ENCODE assay signal across 13 cellular contexts in genomic region chr7:101386558-101387199, GRCh38. TPM values are rescaled to one million over a fixed set of nuclear protein-coding genes. Genes with fewer than 3 reads are reported as not detected.
DNase-seq lines count a peak whose midpoint lies in the region; ATAC-seq, FAIRE-seq and TF ChIP-seq lines count a peak whose summit lies in the region.
"Had no signal": no experiment of that assay in that cellular context is flagged by ENCODE, and none has a peak within 500 bp of the region (broad histone marks: within the 10 kb centered on the region; RNA-seq: fewer than 3 reads in every experiment).

No MANE protein-coding gene starts in this region.

- peak; percentile 50 to 84; a peak in 5 of 6 replicates for ATAC-seq in A549
- peak; percentile 83 for ATAC-seq in Panc1
- peak; percentile 91 for ATAC-seq in left lobe of liver
- no peak for ATAC-seq in HG03342 (IDR thresholded peaks at IDR 0.05; ENCODE audit: unreplicated experiment)
- ATAC-seq: activated naive CD4-positive, alpha-beta T cell treated with anti-CD3 and anti-CD28 coated beads, Interleukin-2, amount 50 U/mL, for 72 hours had no signal

- no peak for TF ChIP-seq POLR2A in A549 (IDR thresholded peaks at IDR 0.05; ENCODE audit: low read length)

- H3K36me3 ChIP-seq in Panc1 (ENCODE audit: control insufficient read depth, insufficient read depth, low read length): no peaks in the 10 kb centered on the region
- H3K36me3 ChIP-seq in small intestine (ENCODE audit: control insufficient read depth in 2 of 2, insufficient read depth in 2 of 2, low read length in 2 of 2): no peaks in the 10 kb centered on the region
- no peaks in the 10 kb centered on the region for H3K36me3 ChIP-seq in CD4-positive, alpha-beta memory T cell (ENCODE audit: insufficient read depth, low read length)
- H3K36me3 ChIP-seq: esophagus squamous epithelium had no signal

- H3K9me3 Mint-ChIP-seq in CD4-positive, alpha-beta memory T cell: peaks cover 0 to under 1% (median under 1%) of the 10 kb centered on the region in 8 donors
- H3K9me3 Mint-ChIP-seq: activated naive CD4-positive, alpha-beta T cell treated with anti-CD3 and anti-CD28 coated beads, Interleukin-2, amount 50 U/mL, for 72 hours had no signal

- H3K27me3 Mint-ChIP-seq in CD4-positive, alpha-beta memory T cell: peaks cover 5 to 7% of the 10 kb centered on the region in 2 donors

- H3K4me1 ChIP-seq in A549 (no peaks in the 10 kb centered on the region), Panc1 (ENCODE audit: control insufficient read depth, insufficient read depth, low read length) (peaks cover 14% of the 10 kb centered on the region), small intestine (ENCODE audit: control insufficient read depth in 2 of 2, insufficient read depth in 1 of 2, low read depth in 1 of 2, low read length in 1 of 2) (no peaks in the 10 kb centered on the region)
- H3K4me1 ChIP-seq in CD4-positive, alpha-beta memory T cell (ENCODE audit: insufficient read depth, low read length): peaks cover 14% of the 10 kb centered on the region

- no peak for TF ChIP-seq RAD21 in A549 (conservative IDR thresholded peaks at IDR 0.05 in 1 of 2, IDR thresholded peaks at IDR 0.05 in 1 of 2)

- peak in 1 of 2 experiments; percentile 41 for DNase-seq in A549 (ENCODE audit: low read depth in 1 of 2, low spot score in 1 of 2)
- peak; percentile 81 for DNase-seq in Daoy (ENCODE audit: low read depth)
- no peak for DNase-seq in Panc1 (ENCODE audit: low read depth, low spot score)
- DNase-seq in left lobe of liver (ENCODE audit: low spot score): peak; percentile 79
- no peak for DNase-seq in small intestine
- DNase-seq in CD4-positive, alpha-beta memory T cell: no peak
- no peak for DNase-seq in stimulated activated CD4-positive, alpha-beta T cell treated with anti-CD3 and anti-CD28 coated beads, Interleukin-2, amount 100 ng/mL, for 24 hours
- DNase-seq: esophagus squamous epithelium; occipital lobe; stimulated activated naive CD4-positive, alpha-beta T cell treated with Interleukin-2 at 50 U/mL for 16 hours had no signal

- in situ Hi-C loops in Panc1 (cut with HindIII; ENCODE audit: low pct_unique_long_range_greater_than_20kb, low sequenced_read_pairs): no loop called here

- POLR2A ChIA-PET in A549 (lab: Yijun Ruan, JAX): interaction anchor here (1.2 kb wide), 1 partner anchor 65 kb away, joined by 7 read pairs; the partner anchor contains the start of gene IFT22
- POLR2A ChIA-PET in Panc1 (lab: Charles Lee): interaction anchor here (0.6 kb wide), 1 partner anchor 56 kb away, joined by 3 read pairs; no protein-coding TSS in a partner anchor
- POLR2A ChIA-PET in CD4-positive, alpha-beta memory T cell (lab: Charles Lee; ENCODE audit: partially characterized antibody): no interaction called here

- no peak overlapping the region for H3K27ac Mint-ChIP-seq in CD4-positive, alpha-beta memory T cell
- H3K27ac Mint-ChIP-seq: activated naive CD4-positive, alpha-beta T cell treated with anti-CD3 and anti-CD28 coated beads, Interleukin-2, amount 50 U/mL, for 72 hours had no signal

- H3K4me2 ChIP-seq in A549: peak overlapping the region; percentile 38; the same call in 1 of the 3 replicates

- H3K27me3 ChIP-seq in Panc1 (ENCODE audit: control insufficient read depth, insufficient read depth, low read length): no peaks in the 10 kb centered on the region
- peaks cover 0 to 7% of the 10 kb centered on the region in 2 donors for H3K27me3 ChIP-seq in small intestine (ENCODE audit: control insufficient read depth in 2 of 2, insufficient read depth in 2 of 2, low read length in 2 of 2)
- no peaks in the 10 kb centered on the region for H3K27me3 ChIP-seq in CD4-positive, alpha-beta memory T cell (ENCODE audit: insufficient read depth, low read length)

- H3K4me1 Mint-ChIP-seq in CD4-positive, alpha-beta memory T cell: peaks cover 4 to 18% (median 8%) of the 10 kb centered on the region in 4 donors

- no peak for TF ChIP-seq EP300 in A549 (IDR thresholded peaks at IDR 0.05)

- H3K36me3 Mint-ChIP-seq in CD4-positive, alpha-beta memory T cell: no peaks in the 10 kb centered on the region
- H3K36me3 Mint-ChIP-seq: activated naive CD4-positive, alpha-beta T cell treated with anti-CD3 and anti-CD28 coated beads, Interleukin-2, amount 50 U/mL, for 72 hours had no signal

- H3K9me3 ChIP-seq in A549: no peaks in the 10 kb centered on the region
- H3K9me3 ChIP-seq in Panc1 (ENCODE audit: control insufficient read depth, insufficient read depth, low read depth, low read length): no peaks in the 10 kb centered on the region
- H3K9me3 ChIP-seq in small intestine (ENCODE audit: control insufficient read depth, low read depth): no peaks in the 10 kb centered on the region
- H3K9me3 ChIP-seq in CD4-positive, alpha-beta memory T cell (ENCODE audit: control insufficient read depth in 1 of 2, low read length in 2 of 2): no peaks in the 10 kb centered on the region

- 0 out of 6 replicates have a peak overlapping the region, but pooled peaks of 1 of the 2 experiments have one; percentile 29 for H3K27ac ChIP-seq in A549
- H3K27ac ChIP-seq in Panc1 (ENCODE audit: low read length): peak overlapping the region; percentile 65
- no peak overlapping the region for H3K27ac ChIP-seq in small intestine (ENCODE audit: low read depth in 1 of 2, low read length in 1 of 2)
- H3K27ac ChIP-seq in CD4-positive, alpha-beta memory T cell (ENCODE audit: low read depth, low read length): no peak overlapping the region
- H3K27ac ChIP-seq: esophagus squamous epithelium had no signal

- H3K4me3 Mint-ChIP-seq in CD4-positive, alpha-beta memory T cell: no peak overlapping the region

- TF ChIP-seq CTCF in A549 (IDR thresholded peaks at IDR 0.05) (no peak), Panc1 (IDR thresholded peaks at IDR 0.05) (no peak)

- CTCF ChIA-PET in A549 (lab: Yijun Ruan, JAX) (interaction anchor here (0.7 to 4.2 kb wide), 2 partner anchors 22 to 24 kb away, joined by 3 to 18 read pairs; no protein-coding TSS in a partner anchor), Panc1 (lab: Charles Lee) (interaction anchor here (0.7 kb wide), 1 partner anchor 104 kb away, joined by 11 read pairs; no protein-coding TSS in a partner anchor)
- CTCF ChIA-PET in CD4-positive, alpha-beta memory T cell (lab: Charles Lee; ENCODE audit: partially characterized antibody): interaction anchor here (1.3 to 1.6 kb wide), 2 partner anchors 22 to 25 kb away, joined by 6 to 7 read pairs; no protein-coding TSS in a partner anchor

- no peak for FAIRE-seq in A549 (lab: Jason Lieb, UNC)
- FAIRE-seq in small intestine (lab: Jason Lieb, UNC): no peak

- WGBS in A549 (ENCODE audit: missing lambda C conversion rate): 46% methylated on average over 13 of the region's 19 CpGs
- 33 to 42% (median 41%) methylated on average over 19 of the region's 19 CpGs for WGBS in small intestine, 3 donors

- no TSS peak for BruUV-seq in Panc1 (replicated peaks; lab: Mats Ljungman, UMichigan)

- H3K4me3 ChIP-seq in A549: no peak overlapping the region
- H3K4me3 ChIP-seq in Panc1 (ENCODE audit: low read depth in 2 of 2, low read length in 2 of 2): peak overlapping the region; percentile 4 to 12; a peak in 2 of 4 replicates
- no peak overlapping the region for H3K4me3 ChIP-seq in small intestine (ENCODE audit: low read depth in 1 of 2, low read length in 2 of 2)
- H3K4me3 ChIP-seq in CD4-positive, alpha-beta memory T cell (ENCODE audit: low read length in 2 of 2): no peak overlapping the region
- H3K4me3 ChIP-seq: esophagus squamous epithelium had no signal

- intact Hi-C loops in Panc1 (cut with micrococcal nuclease; ENCODE audit: unreplicated experiment): no loop called here
- intact Hi-C loops in CD4-positive, alpha-beta memory T cell (cut with micrococcal nuclease): no loop called here

TF ChIP-seq in A549, 52 proteins besides CTCF, POLR2A, EP300 and RAD21 (continues in another document):
- no peak for TF ChIP-seq KDM5A (IDR thresholded peaks at IDR 0.05)
- no peak for TF ChIP-seq JUNB (IDR thresholded peaks at IDR 0.05)
- no peak for TF ChIP-seq FOSB (CRISPR knock-in tag; IDR thresholded peaks at IDR 0.05)
- TF ChIP-seq RCOR1 (IDR thresholded peaks at IDR 0.05; ENCODE audit: low read depth, low read length): no peak
- TF ChIP-seq HES2 (IDR thresholded peaks at IDR 0.05): no peak
- TF ChIP-seq MYC (IDR thresholded peaks at IDR 0.05; ENCODE audit: borderline replicate concordance, low read length): no peak
- TF ChIP-seq MAFK (IDR thresholded peaks at IDR 0.05; ENCODE audit: partially characterized antibody): no peak
- no peak for TF ChIP-seq FOSL2 (IDR thresholded peaks at IDR 0.05)
- TF ChIP-seq FOSL2 (CRISPR knock-in tag; IDR thresholded peaks at IDR 0.05): no peak
- no peak for TF ChIP-seq GATA3 (IDR thresholded peaks at IDR 0.05; ENCODE audit: borderline replicate concordance)
- no peak for TF ChIP-seq CEBPB (IDR thresholded peaks at IDR 0.05)
- TF ChIP-seq PBX3 (IDR thresholded peaks at IDR 0.05): no peak
- TF ChIP-seq PHF8 (IDR thresholded peaks at IDR 0.05; ENCODE audit: borderline replicate concordance, low read depth): no peak
- no peak for TF ChIP-seq EHMT2 (IDR thresholded peaks at IDR 0.05; ENCODE audit: low read depth)
- TF ChIP-seq CHD2 (IDR thresholded peaks at IDR 0.05; ENCODE audit: low read length, partially characterized antibody): no peak

RNA-seq across cellular contexts. Expression of gene COL26A1, which starts 24.0 kb away (rescaled TPM):
- polyA plus RNA-seq in A549 (2011; rRNA removed) (1.3 and 1.4 TPM in 2 replicates), A549 (2017; fragmentation: RNase III; extraction: RNeasy Plus Mini Kit Qiagen cat#74134 plus additional on column Dnase treatment) (0.46 to 0.52 TPM (median 0.47 TPM) in 3 replicates), small intestine (under 1 TPM in 1 of 3 donors, not detected in 2; 0.10 TPM)
- polyA plus RNA-seq in A549 (2012; cell fraction: cytosol; rRNA removed): 2.8 and 4.3 TPM in 2 replicates
- polyA plus RNA-seq in A549 (2012; cell fraction: nucleus; rRNA removed): 5.4 and 8.6 TPM in 2 replicates
- 0.62 and 0.68 TPM in 2 replicates for polyA minus RNA-seq in A549 (2011; rRNA and poly(A)+ RNA removed)
- total RNA-seq in Daoy (2014; rRNA removed; shearing (Covaris generic)): 0.11 TPM in 1 of 2 replicates, not detected in the other
- total RNA-seq in Panc1 (2021; ENCODE audit: unreplicated experiment) (25.8 TPM), left lobe of liver (6.7 TPM)
- 36.4 TPM for polyA plus RNA-seq in Panc1 (2012; ENCODE audit: insufficient read length)
- total RNA-seq in CD4-positive, alpha-beta memory T cell: not detected
- polyA plus RNA-seq in CD4-positive, alpha-beta memory T cell: not detected
- total RNA-seq: activated naive CD4-positive, alpha-beta T cell treated with anti-CD3 and anti-CD28 coated beads, Interleukin-2, amount 50 U/mL, for 72 hours; esophagus squamous epithelium; T-helper 1 cell treated with Interleukin-12 subunit alpha and Interleukin-12 subunit beta and Interleukin-4 antibody, amounts not matched to agents 30 ng/mL and 1 ng/mL, for 36 hours had no signal

Comparison
In these comparisons a context has a peak if more than half of its experiments do, and no peak if none do; other contexts are left out.
1. DNase-seq: peak in Daoy (single experiment) and left lobe of liver (single experiment); none in Panc1 (single experiment), small intestine (single experiment), CD4-positive, alpha-beta memory T cell (0 of 5) and stimulated activated CD4-positive, alpha-beta T cell treated with anti-CD3 and anti-CD28 coated beads, Interleukin-2, amount 100 ng/mL, for 24 hours (0 of 2).
2. H3K4me3 ChIP-seq: peak in Panc1 (2 of 2); none in A549 (single experiment), small intestine (0 of 2) and CD4-positive, alpha-beta memory T cell (0 of 2).